In the genomic region with DNA sequence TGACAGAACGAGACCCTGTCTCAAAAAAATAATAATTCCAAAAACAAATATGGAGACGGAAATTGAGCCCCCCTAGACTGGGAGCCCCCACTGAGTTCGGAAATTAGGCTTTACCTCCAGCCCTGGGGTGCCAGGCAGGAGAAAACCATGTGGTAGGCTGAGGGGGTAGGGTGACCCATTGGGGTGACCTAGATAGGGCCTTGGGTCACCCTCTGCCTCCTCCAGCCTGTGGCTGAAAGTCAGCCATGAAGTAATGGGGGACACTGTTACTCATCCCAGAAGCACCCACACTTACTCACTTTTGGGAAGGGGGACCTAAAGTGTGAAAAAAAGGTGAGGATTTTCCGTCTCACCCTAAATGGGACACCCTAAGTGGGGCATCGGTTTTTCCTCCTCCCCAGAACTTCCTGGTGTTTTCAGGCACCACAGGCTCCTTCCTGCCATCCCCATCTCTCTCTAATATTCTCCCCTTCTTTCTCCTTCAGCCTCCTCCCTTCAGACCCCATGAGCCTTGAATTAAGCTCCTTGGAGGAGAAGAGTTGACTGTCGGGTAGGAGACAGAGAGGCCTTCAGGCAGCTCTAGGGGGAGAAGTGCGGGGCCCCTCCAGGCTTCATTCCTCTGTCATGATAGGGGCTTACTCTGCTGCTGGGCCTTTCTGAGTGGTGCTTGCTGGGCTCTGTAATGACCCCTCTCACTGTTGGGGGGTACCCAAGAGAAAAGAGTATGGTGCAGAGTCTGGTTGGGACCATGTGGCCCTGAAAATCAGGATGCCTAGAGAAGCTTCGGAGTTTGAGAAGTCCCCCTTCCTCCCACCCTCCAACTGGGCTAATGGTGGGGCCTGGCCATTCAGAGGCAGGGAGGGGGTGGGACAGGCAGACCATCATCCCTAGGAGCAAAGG, we compare ENCODE assay signal across 9 cellular contexts.
A peak's percentile ranks its signal among the peaks of the same experiment; 100 is the strongest.
DNase-seq lines count a peak whose midpoint lies in the region; ATAC-seq lines count a peak whose summit lies in the region.
"Had no signal": no experiment of that assay in that cellular context is flagged by ENCODE, and none has a peak within 500 bp of the region (broad histone marks: within the 10 kb centered on the region; RNA-seq: fewer than 3 reads in every experiment).

No MANE protein-coding gene starts in this region.

- H3K27ac Mint-ChIP-seq in activated T-cell treated with anti-CD3 and anti-CD28 coated beads, Interleukin-2, amount 50 U/mL, for 24 hours = peak overlapping the region; percentile 91

- H3K9me3 ChIP-seq in iPS-18a (ENCODE audit: control insufficient read depth, low read depth, low read length) (no peaks in the 10 kb centered on the region), stomach smooth muscle (ENCODE audit: control insufficient read depth in 2 of 2, low read length in 2 of 2) (no peaks in the 10 kb centered on the region)
- H3K9me3 ChIP-seq: SK-N-SH had no signal

- no peaks in the 10 kb centered on the region for H3K27me3 Mint-ChIP-seq in activated T-cell treated with anti-CD3 and anti-CD28 coated beads, Interleukin-2, amount 50 U/mL, for 24 hours

- H3K27ac ChIP-seq in iPS-18a (ENCODE audit: low read length) (no peak overlapping the region), stomach smooth muscle (ENCODE audit: low read length) (peak overlapping the region; percentile 79)

- peak overlapping the region; percentile 97 for H3K4me3 Mint-ChIP-seq in activated T-cell treated with anti-CD3 and anti-CD28 coated beads, Interleukin-2, amount 50 U/mL, for 24 hours

- H3K36me3 Mint-ChIP-seq in activated T-cell treated with anti-CD3 and anti-CD28 coated beads, Interleukin-2, amount 50 U/mL, for 24 hours (ENCODE audit: low read depth) = peaks cover 69% of the 10 kb centered on the region

- ATAC-seq in HG02798 (IDR thresholded peaks at IDR 0.05; ENCODE audit: poor library complexity, unreplicated experiment) (no peak), HG02852 (IDR thresholded peaks at IDR 0.05; ENCODE audit: unreplicated experiment) (no peak)

- peaks cover 75% of the 10 kb centered on the region for H3K4me1 Mint-ChIP-seq in activated T-cell treated with anti-CD3 and anti-CD28 coated beads, Interleukin-2, amount 50 U/mL, for 24 hours (ENCODE audit: low read depth)

- H3K9me3 Mint-ChIP-seq in activated T-cell treated with anti-CD3 and anti-CD28 coated beads, Interleukin-2, amount 50 U/mL, for 24 hours = no peaks in the 10 kb centered on the region

- H3K36me3 ChIP-seq in iPS-18a (ENCODE audit: control insufficient read depth, low read depth, low read length) (no peaks in the 10 kb centered on the region), stomach smooth muscle (ENCODE audit: control insufficient read depth in 2 of 2, insufficient read depth in 2 of 2, low read length in 2 of 2) (no peaks in the 10 kb centered on the region)

- H3K4me3 ChIP-seq in iPS-18a (ENCODE audit: low read length) = peak overlapping the region; percentile 91
- H3K4me3 ChIP-seq in stomach smooth muscle (ENCODE audit: low read length in 2 of 2) = peak overlapping the region; percentile 92 to 94

- DNase-seq in activated T-cell treated with anti-CD3 and anti-CD28 coated beads, Interleukin-2, amount 50 U/mL, for 24 hours = peak; percentile 67
- no peak for DNase-seq in activated T-cell treated with anti-CD3 and anti-CD28 coated beads, Interleukin-2, amount 50 U/mL, for 1 hour
- peak; percentile 51 for DNase-seq in activated CD4-positive, alpha-beta T cell treated with anti-CD3 and anti-CD28 coated beads for 48 hours
- no peak for DNase-seq in NCI-H526 treated with DMSO at 0.1 percent for 48 hours (lab: John Stamatoyannopoulos, UW)

- H3K27me3 ChIP-seq in iPS-18a (ENCODE audit: control insufficient read depth, insufficient read depth, low read length) (peaks cover 28% of the 10 kb centered on the region), stomach smooth muscle (ENCODE audit: control insufficient read depth in 1 of 2, insufficient read depth in 2 of 2, low read length in 2 of 2) (no peaks in the 10 kb centered on the region)

- peaks cover 14% of the 10 kb centered on the region for H3K4me1 ChIP-seq in iPS-18a (ENCODE audit: control insufficient read depth, low read depth, low read length)
- H3K4me1 ChIP-seq in stomach smooth muscle (ENCODE audit: control insufficient read depth, insufficient read depth, low read length) = peaks cover 19% of the 10 kb centered on the region

- H3K9ac ChIP-seq in iPS-18a (ENCODE audit: low read length) = no peak overlapping the region
- peak overlapping the region in 1 of 2 donors; percentile 91 for H3K9ac ChIP-seq in stomach smooth muscle (ENCODE audit: low read length in 2 of 2)

Comparison
In these comparisons a context has a peak if more than half of its experiments do, and no peak if none do; other contexts are left out.
1. DNase-seq: peak in activated T-cell treated with anti-CD3 and anti-CD28 coated beads, Interleukin-2, amount 50 U/mL, for 24 hours (single experiment) and activated CD4-positive, alpha-beta T cell treated with anti-CD3 and anti-CD28 coated beads for 48 hours (single experiment); none in activated T-cell treated with anti-CD3 and anti-CD28 coated beads, Interleukin-2, amount 50 U/mL, for 1 hour (single experiment) and NCI-H526 treated with DMSO at 0.1 percent for 48 hours (single experiment).